In genomic region chr2:128584296-128584900, GRCh38 we compare ENCODE assay signal across 16 cellular contexts.
DNase-seq lines count a peak whose midpoint lies in the region; ATAC-seq, FAIRE-seq and TF ChIP-seq lines count a peak whose summit lies in the region.
"Had no signal": no experiment of that assay in that cellular context is flagged by ENCODE, and none has a peak within 500 bp of the region (broad histone marks: within the 10 kb centered on the region; RNA-seq: fewer than 3 reads in every experiment).

No MANE protein-coding gene starts in this region.

- peak; percentile 2 for DNase-seq in ELR (ENCODE audit: low read depth)
- DNase-seq in astrocyte of the cerebellum (ENCODE audit: low read depth) = peak; percentile 45
- DNase-seq in fibroblast of the aortic adventitia (ENCODE audit: low read depth) = peak; percentile 87
- no peak for DNase-seq in small intestine
- no peak for DNase-seq in right cardiac atrium
- DNase-seq in NCI-H1930 (lab: John Stamatoyannopoulos, UW) = no peak
- no peak for DNase-seq in effector memory CD4-positive, alpha-beta T cell
- DNase-seq: activated CD8-positive, alpha-beta T cell treated with anti-CD3 and anti-CD28 coated beads for 36 hours; DND-41; NCI-H1436; stimulated activated CD4-positive, alpha-beta T cell treated with anti-CD3 and anti-CD28 coated beads, Interleukin-4, amount 100 ng/mL, for 24 hours; T-helper 1 cell had no signal

- TF ChIP-seq CTCF in astrocyte of the cerebellum (IDR thresholded peaks at IDR 0.05; ENCODE audit: low read depth, low read length, missing control alignments) (no peak), fibroblast of the aortic adventitia (IDR thresholded peaks at IDR 0.05; ENCODE audit: insufficient read depth, low read length) (no peak)

- H3K27ac ChIP-seq in small intestine (ENCODE audit: low read depth in 1 of 2, low read length in 1 of 2) (no peak overlapping the region), right cardiac atrium (ENCODE audit: low read length) (no peak overlapping the region)
- no peak overlapping the region for H3K27ac ChIP-seq in effector memory CD4-positive, alpha-beta T cell (ENCODE audit: insufficient read depth, low read length, poor library complexity, severe bottlenecking)
- H3K27ac ChIP-seq: adrenal gland, neutrophil had no signal

- no peak overlapping the region for H3K4me3 ChIP-seq in astrocyte of the cerebellum (ENCODE audit: low read depth, low read length)
- H3K4me3 ChIP-seq in fibroblast of the aortic adventitia (ENCODE audit: low read depth, low read length) = no peak overlapping the region
- H3K4me3 ChIP-seq in small intestine (ENCODE audit: low read depth in 1 of 2, low read length in 2 of 2) = no peak overlapping the region
- no peak overlapping the region for H3K4me3 ChIP-seq in right cardiac atrium (ENCODE audit: low read length)
- H3K4me3 ChIP-seq in effector memory CD4-positive, alpha-beta T cell (ENCODE audit: insufficient read depth, low read depth, low read length, poor library complexity, severe bottlenecking) = no peak overlapping the region
- H3K4me3 ChIP-seq: adrenal gland had no signal

- H3K36me3 ChIP-seq in small intestine (ENCODE audit: control insufficient read depth in 2 of 2, insufficient read depth in 2 of 2, low read length in 2 of 2) = no peaks in the 10 kb centered on the region
- H3K36me3 ChIP-seq in effector memory CD4-positive, alpha-beta T cell (ENCODE audit: control insufficient read depth, insufficient read depth, low read length) = no peaks in the 10 kb centered on the region
- H3K36me3 ChIP-seq: adrenal gland, neutrophil had no signal

- intact Hi-C loops in right cardiac atrium (cut with DNase I) = no loop called here

- ATAC-seq in right cardiac atrium (no peak), HG02642 (IDR thresholded peaks at IDR 0.05; ENCODE audit: poor library complexity, unreplicated experiment) (no peak)
- ATAC-seq: activated CD8-positive, alpha-beta T cell treated with anti-CD3 and anti-CD28 coated beads for 36 hours; sciatic nerve had no signal

- WGBS in small intestine, 3 donors = 76 to 90% (median 85%) methylated on average over 9 of the region's 9 CpGs
- 72% methylated on average over 9 of the region's 9 CpGs for WGBS in right cardiac atrium

- in situ Hi-C loops in astrocyte of the cerebellum (cut with HindIII; ENCODE audit: low sequenced_read_pairs) = no loop called here

- H3K27me3 ChIP-seq in small intestine (ENCODE audit: control insufficient read depth in 2 of 2, insufficient read depth in 2 of 2, low read length in 2 of 2) (no peaks in the 10 kb centered on the region), right cardiac atrium (ENCODE audit: control insufficient read depth, insufficient read depth) (no peaks in the 10 kb centered on the region)
- no peaks in the 10 kb centered on the region for H3K27me3 ChIP-seq in effector memory CD4-positive, alpha-beta T cell (replicated peaks; ENCODE audit: control insufficient read depth, insufficient read depth, low read length, poor library complexity, severe bottlenecking)
- H3K27me3 ChIP-seq: adrenal gland, neutrophil had no signal

- peak; percentile 57 for FAIRE-seq in small intestine (lab: Jason Lieb, UNC)

- H3K4me1 ChIP-seq in small intestine (ENCODE audit: control insufficient read depth in 2 of 2, insufficient read depth in 1 of 2, low read depth in 1 of 2, low read length in 1 of 2) = no peaks in the 10 kb centered on the region
- H3K4me1 ChIP-seq in right cardiac atrium (ENCODE audit: control insufficient read depth, insufficient read depth, low read length) = no peaks in the 10 kb centered on the region
- H3K4me1 ChIP-seq in effector memory CD4-positive, alpha-beta T cell (ENCODE audit: control insufficient read depth, insufficient read depth, low read length, poor library complexity, severe bottlenecking) = no peaks in the 10 kb centered on the region
- H3K4me1 ChIP-seq: adrenal gland had no signal

- H3K9me3 ChIP-seq in small intestine (ENCODE audit: control insufficient read depth, low read depth) (no peaks in the 10 kb centered on the region), right cardiac atrium (ENCODE audit: control insufficient read depth, low read length) (no peaks in the 10 kb centered on the region)
- H3K9me3 ChIP-seq in effector memory CD4-positive, alpha-beta T cell (ENCODE audit: control insufficient read depth, low read length) = no peaks in the 10 kb centered on the region
- H3K9me3 ChIP-seq: adrenal gland, neutrophil had no signal

Comparison
In these comparisons a context has a peak if more than half of its experiments do, and no peak if none do; other contexts are left out.
1. DNase-seq: peak in ELR (single experiment), astrocyte of the cerebellum (single experiment) and fibroblast of the aortic adventitia (single experiment); none in small intestine (single experiment), right cardiac atrium (0 of 3), NCI-H1930 (0 of 2) and effector memory CD4-positive, alpha-beta T cell (0 of 3).